ENCODE assay signal across 9 cellular contexts in genomic region chr16:49862694-49863093, GRCh38. TPM values are rescaled to one million over a fixed set of nuclear protein-coding genes. Genes with fewer than 3 reads are reported as not detected.
"Had no signal": no experiment of that assay in that cellular context is flagged by ENCODE, and none has a peak within 500 bp of the region (broad histone marks: within the 10 kb centered on the region; RNA-seq: fewer than 3 reads in every experiment).

No MANE protein-coding gene starts in this region.

- H3K36me3 ChIP-seq: HAP-1 had no signal

- ATAC-seq: GM23338, HCT116 had no signal

- H3K9ac ChIP-seq: GM23248 had no signal

- H3K4me3 Mint-ChIP-seq: GM23338, H9, HFFc6 had no signal

- H3K4me1 ChIP-seq: HAP-1 had no signal

- H2AFZ ChIP-seq: GM23248, GM23338 had no signal

- H3K27ac ChIP-seq: GM23248 had no signal

- H3K9me3 ChIP-seq: HAP-1 had no signal

- H3K4me3 ChIP-seq: GM23248, GM23338, HAP-1 had no signal

- DNase-seq: GM23248, GOT3, H7, H9, HCEC 1CT, HFFc6 had no signal

- H3K4me2 ChIP-seq: GM23338 had no signal

- H3K27ac Mint-ChIP-seq: GM23338, H9, HFFc6 had no signal

- H3K9me3 Mint-ChIP-seq: GM23338, H9, HFFc6 had no signal

RNA-seq across cellular contexts. Expression of gene ZNF423, which starts 6.8 kb away (rescaled TPM):
- total RNA-seq: HFFc6 had no signal
